17 cellular contexts compared by ENCODE assay signal in genomic region chr20:38256966-38257365, GRCh38. TPM values are rescaled to one million over a fixed set of nuclear protein-coding genes. Genes with fewer than 3 reads are reported as not detected.
A peak's percentile ranks its signal among the peaks of the same experiment; 100 is the strongest.
DNase-seq lines count a peak whose midpoint lies in the region; ATAC-seq and TF ChIP-seq lines count a peak whose summit lies in the region.
"Had no signal": no experiment of that assay in that cellular context is flagged by ENCODE, and none has a peak within 500 bp of the region (broad histone marks: within the 10 kb centered on the region; RNA-seq: fewer than 3 reads in every experiment).

No MANE protein-coding gene starts in this region.

- H3K36me3 ChIP-seq in GM23248 (ENCODE audit: low read depth), result no peaks in the 10 kb centered on the region
- peaks cover 79% of the 10 kb centered on the region for H3K36me3 ChIP-seq in brain microvascular endothelial cell (replicated peaks)
- no peaks in the 10 kb centered on the region for H3K36me3 ChIP-seq in stomach
- H3K36me3 ChIP-seq: BLaER1 had no signal

- H3K9me2 ChIP-seq in GM23248 (ENCODE audit: insufficient read depth), result no peaks in the 10 kb centered on the region

- in situ Hi-C loops in GM23248 (cut with MboI) (no loop called here), brain microvascular endothelial cell (cut with HindIII; ENCODE audit: low pct_ligation_motif_present, low sequenced_read_pairs) (no loop called here)

- no peak for ATAC-seq in HG03097 (IDR thresholded peaks at IDR 0.05; ENCODE audit: low FRiP score, unreplicated experiment)
- no peak for ATAC-seq in HG02885 (IDR thresholded peaks at IDR 0.05; ENCODE audit: poor library complexity, unreplicated experiment)
- ATAC-seq: CD8-positive, alpha-beta T cell; K562 had no signal

- H3K27me3 ChIP-seq in GM23248 (replicated peaks; ENCODE audit: insufficient read depth) (no peaks in the 10 kb centered on the region), brain microvascular endothelial cell (replicated peaks) (no peaks in the 10 kb centered on the region), stomach (peaks cover 0 to 36% (median 22%) of the 10 kb centered on the region in 3 donors)
- H3K27me3 ChIP-seq: BLaER1 had no signal

- no peak for TF ChIP-seq POLR2A in stomach (IDR thresholded peaks at IDR 0.05)

- H3K9me3 ChIP-seq in GM23248 (ENCODE audit: low read depth), result no peaks in the 10 kb centered on the region
- no peaks in the 10 kb centered on the region for H3K9me3 ChIP-seq in stomach
- H3K9me3 ChIP-seq: BLaER1 had no signal

- TF ChIP-seq CTCF in brain microvascular endothelial cell (IDR thresholded peaks at IDR 0.05; ENCODE audit: low read depth, low read length, missing control alignments), result no peak
- TF ChIP-seq CTCF in stomach (IDR thresholded peaks at IDR 0.05), result no peak

- H3K9ac ChIP-seq in GM23248, result no peak overlapping the region
- H3K9ac ChIP-seq: BLaER1 had no signal

- peaks cover 29% of the 10 kb centered on the region for H3F3A ChIP-seq in GM23248 (ENCODE audit: insufficient read depth)

- H3K4me3 ChIP-seq in GM23248 (no peak overlapping the region), brain microvascular endothelial cell (ENCODE audit: low read depth, low read length) (no peak overlapping the region), stomach (no peak overlapping the region)
- H3K4me3 ChIP-seq: BLaER1, K562 had no signal

- DNase-seq in GM23248 (no peak), brain microvascular endothelial cell (no peak), mesenteric fat pad (ENCODE audit: low spot score) (peak; percentile 55), stomach (no peak), middle frontal gyrus (ENCODE audit: extremely low spot score, low spot score) (no peak)
- no peak for DNase-seq in stimulated activated naive CD4-positive, alpha-beta T cell treated with Interleukin-2 at 50 U/mL for 16 hours (lab: John Stamatoyannopoulos, UW)
- DNase-seq: CD8-positive, alpha-beta T cell; NCI-H1436; NCI-H2029; NCI-H2171; NCI-H446; NCI-H69 had no signal

- H3K79me2 ChIP-seq in GM23248 (ENCODE audit: insufficient read depth), result peaks cover 25% of the 10 kb centered on the region

- no peaks in the 10 kb centered on the region for H4K20me1 ChIP-seq in GM23248 (ENCODE audit: insufficient read depth)
- H4K20me1 ChIP-seq: BLaER1 had no signal

- intact Hi-C loops in stomach (cut with DNase I; ENCODE audit: low total_unique reads), result no loop called here

- H2AFZ ChIP-seq in GM23248, result no peak overlapping the region

- no peak for TF ChIP-seq EP300 in stomach (IDR thresholded peaks at IDR 0.05)

- H3K4me2 ChIP-seq in GM23248 (ENCODE audit: unreplicated experiment), result no peak overlapping the region
- H3K4me2 ChIP-seq: BLaER1 had no signal

- H3K4me1 ChIP-seq in GM23248 (ENCODE audit: insufficient read depth) (peaks cover 41% of the 10 kb centered on the region), stomach (peaks cover 9 to 38% (median 23%) of the 10 kb centered on the region in 4 donors)
- H3K4me1 ChIP-seq: BLaER1 had no signal

- WGBS in GM23248 (ENCODE audit: low coverage in 1 of 2, low lambda C conversion rate in 2 of 2, missing lambda C conversion rate in 2 of 2), 2 experiments, result 75 to 81% methylated on average over 2 of the region's 2 CpGs
- 66 to 80% (median 68%) methylated on average over 2 of the region's 2 CpGs for WGBS in stomach, 5 donors

- H3K27ac ChIP-seq in GM23248 (peak overlapping the region; percentile 59), brain microvascular endothelial cell (peak overlapping the region; percentile 97), stomach (peak overlapping the region in 3 of 5 donors; percentile 31 to 63 (median 43))
- H3K27ac ChIP-seq: BLaER1 had no signal

RNA-seq across cellular contexts. Expression of gene KIAA1755, which starts 3.6 kb away (rescaled TPM):
- 2.8 and 5.1 TPM in 2 replicates for total RNA-seq in GM23248 (2014; rRNA removed; shearing (Covaris generic))
- polyA plus RNA-seq in GM23248 (2016; fragmentation: Nextera tagmentation; extraction: Ambion mirVana) (3.6 and 4.0 TPM in 2 replicates), stomach (1 to 10 TPM; 2.4 to 3.6 (median 3.3) TPM)
- total RNA-seq in mesenteric fat pad (5.6 TPM), stomach (1 to 10 TPM in 4 of 5 donors, not detected in 1; 1.2 to 9.4 (median 2.4) TPM)
- total RNA-seq: CD8-positive, alpha-beta T cell; K562; OCI-LY7 had no signal
- polyA plus RNA-seq: K562 had no signal

RNA-seq across cellular contexts. Expression of gene BPI, which starts 47.0 kb away (rescaled TPM):
- not detected in 2 replicates for total RNA-seq in GM23248 (2014; rRNA removed; shearing (Covaris generic))
- polyA plus RNA-seq in GM23248 (2016; fragmentation: Nextera tagmentation; extraction: Ambion mirVana), result 0.10 TPM in 1 of 2 replicates, not detected in the other
- not detected for total RNA-seq in mesenteric fat pad
- 1 to 10 TPM in 2 of 5 donors, not detected in 3; 1.3 to 4.8 TPM for total RNA-seq in stomach
- under 1 TPM in 2 of 3 donors, not detected in 1; 0.13 to 0.44 TPM for polyA plus RNA-seq in stomach
- total RNA-seq: CD8-positive, alpha-beta T cell; K562; OCI-LY7 had no signal
- polyA plus RNA-seq: K562 had no signal

Comparison
In these comparisons a context has a peak if more than half of its experiments do, and no peak if none do; other contexts are left out.
1. H3K27ac ChIP-seq: peak in every context shown above with its lines; median percentile 97 in brain microvascular endothelial cell; 59 in GM23248; 43 in stomach.